13 cellular contexts compared by ENCODE assay signal in the genomic region with DNA sequence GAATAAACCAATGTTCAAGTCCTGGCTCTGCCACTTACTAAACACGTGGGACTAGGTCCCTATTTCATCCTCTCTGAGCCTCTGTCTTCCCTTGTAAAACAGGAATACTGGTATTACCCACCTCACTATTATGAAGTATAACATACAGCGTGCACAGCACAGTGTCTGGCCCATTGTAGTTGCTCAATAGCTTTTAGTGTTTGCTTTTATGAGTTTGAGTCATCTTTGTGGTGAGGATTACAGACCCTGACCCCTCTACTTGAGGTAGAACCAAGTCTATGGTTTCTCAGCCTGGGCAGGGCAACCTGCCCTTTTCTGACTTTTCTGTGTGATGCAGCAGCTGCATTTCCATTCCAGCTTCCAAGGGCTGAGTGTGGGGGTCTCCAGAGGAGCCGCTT. TPM values are rescaled to one million over a fixed set of nuclear protein-coding genes. Genes with fewer than 3 reads are reported as not detected.
DNase-seq lines count a peak whose midpoint lies in the region; ATAC-seq and TF ChIP-seq lines count a peak whose summit lies in the region.
"Had no signal": no experiment of that assay in that cellular context is flagged by ENCODE, and none has a peak within 500 bp of the region (broad histone marks: within the 10 kb centered on the region; RNA-seq: fewer than 3 reads in every experiment).

No MANE protein-coding gene starts in this region.

- intact Hi-C loops in left colon (cut with DNase I, micrococcal nuclease) (no loop called here), thyroid gland (cut with DNase I) (no loop called here)

- no peak overlapping the region for H3K27ac ChIP-seq in thyroid gland
- H3K27ac ChIP-seq: psoas muscle, tibial artery had no signal

- H3K27me3 ChIP-seq in BJ (ENCODE audit: control insufficient read depth, insufficient read depth, low read length) (peaks cover 20% of the 10 kb centered on the region), thyroid gland (no peaks in the 10 kb centered on the region)

- 64 to 75% methylated on average over 3 of the region's 3 CpGs for WGBS in thyroid gland, 2 donors

- no peaks in the 10 kb centered on the region for H3K36me3 ChIP-seq in BJ (ENCODE audit: control insufficient read depth, insufficient read depth, low read length)
- no peaks in the 10 kb centered on the region for H3K36me3 ChIP-seq in thyroid gland
- H3K36me3 ChIP-seq: tibial artery had no signal

- no peak overlapping the region for H3K4me3 ChIP-seq in BJ (ENCODE audit: low read depth, low read length)
- no peak overlapping the region for H3K4me3 ChIP-seq in thyroid gland (replicated peaks in 1 of 3)
- H3K4me3 ChIP-seq: lung, psoas muscle, tibial artery had no signal

- ATAC-seq in left colon: peak; percentile 45
- ATAC-seq in HG02678 (IDR thresholded peaks at IDR 0.05; ENCODE audit: unreplicated experiment): no peak
- ATAC-seq in GM19397 (IDR thresholded peaks at IDR 0.05; ENCODE audit: unreplicated experiment): no peak
- no peak for ATAC-seq in GM21528 (IDR thresholded peaks at IDR 0.05; ENCODE audit: low FRiP score, unreplicated experiment)

- no peak for TF ChIP-seq POLR2A in thyroid gland (IDR thresholded peaks at IDR 0.05)

- POLR2A ChIA-PET in BJ (lab: Charles Lee): no interaction called here

- CTCF ChIA-PET in BJ (lab: Yijun Ruan, JAX): interaction anchor here (2.8 kb wide), 1 partner anchor 20 kb away, joined by 7 read pairs; no protein-coding TSS in a partner anchor

- H3K9me3 ChIP-seq in thyroid gland: no peaks in the 10 kb centered on the region
- H3K9me3 ChIP-seq: psoas muscle, tibial artery had no signal

- DNase-seq in BJ (ENCODE audit: low read depth) (peak; percentile 70), LoVo (ENCODE audit: low spot score) (peak; percentile 79), amniotic epithelial cell (ENCODE audit: low read depth) (peak; percentile 89), left colon (no peak), thyroid gland (no peak)
- DNase-seq: activated B cell treated with CpG ODN at 0.5 μM for 24 hours; activated T-cell treated with anti-CD3 and anti-CD28 coated beads, Interleukin-2, amount 50 U/mL, for 48 hours; psoas muscle; tibial artery had no signal

- TF ChIP-seq CTCF in BJ (IDR thresholded peaks at IDR 0.05; ENCODE audit: insufficient read depth, low read depth, low read length) (no peak), thyroid gland (IDR thresholded peaks at IDR 0.05) (no peak)

- no peaks in the 10 kb centered on the region for H3K4me1 ChIP-seq in thyroid gland
- H3K4me1 ChIP-seq: psoas muscle had no signal

RNA-seq across cellular contexts. Expression of a gene that starts 16.5 kb away (rescaled TPM):
- 9.6 and 13.3 TPM in 2 replicates for polyA plus RNA-seq in BJ (2011; rRNA removed)
- 13.7 and 21.4 TPM in 2 replicates for polyA minus RNA-seq in BJ (2011; rRNA and poly(A)+ RNA removed)
- total RNA-seq in left colon (100 to 1,000 TPM; 172 to 264 TPM), thyroid gland (10 to 100 TPM in 1 of 4 donors, 1 to 10 TPM in 3; 4.7 to 11.5 (median 6.0) TPM)

RNA-seq across cellular contexts. Expression of a gene that starts 23.4 kb away (rescaled TPM):
- polyA plus RNA-seq in BJ (2011; rRNA removed): 68.1 and 89.9 TPM in 2 replicates
- polyA minus RNA-seq in BJ (2011; rRNA and poly(A)+ RNA removed): 39.2 and 67.4 TPM in 2 replicates
- total RNA-seq in left colon (10 to 100 TPM; 38.1 to 42.2 TPM), thyroid gland (10 to 100 TPM; 43.5 to 52.6 (median 51.0) TPM)

Comparison
In these comparisons a context has a peak if more than half of its experiments do, and no peak if none do; other contexts are left out.
1. DNase-seq: peak in BJ (single experiment), LoVo (single experiment) and amniotic epithelial cell (single experiment); none in left colon (0 of 2) and thyroid gland (0 of 2).
2. RNA of a gene that starts 16.5 kb away (total RNA-seq): 172 to 264 TPM in left colon; 4.7 to 11.5 TPM in thyroid gland; every median in the first group is over 10 times any median in the second.